In genomic region chr10:97886264-97886663, GRCh38 we compare ENCODE assay signal across 22 cellular contexts. TPM values are rescaled to one million over a fixed set of nuclear protein-coding genes. Genes with fewer than 3 reads are reported as not detected.
DNase-seq lines count a peak whose midpoint lies in the region; ATAC-seq and TF ChIP-seq lines count a peak whose summit lies in the region.
"Had no signal": no experiment of that assay in that cellular context is flagged by ENCODE, and none has a peak within 500 bp of the region (broad histone marks: within the 10 kb centered on the region; RNA-seq: fewer than 3 reads in every experiment).

No MANE protein-coding gene starts in this region.

- H3K36me3 ChIP-seq in NT2/D1 (ENCODE audit: insufficient read depth, insufficient read length, low read length) (no peaks in the 10 kb centered on the region), sigmoid colon (no peaks in the 10 kb centered on the region)

- TF ChIP-seq POLR2A in sigmoid colon (IDR thresholded peaks at IDR 0.05): no peak

- peak overlapping the region; percentile 66 for H3K27ac Mint-ChIP-seq in osteocyte (ENCODE audit: unreplicated experiment)
- H3K27ac Mint-ChIP-seq: CD4-positive, CD25-positive, alpha-beta regulatory T cell had no signal

- WGBS in sigmoid colon, 2 donors: 83 to 89% methylated on average over 5 of the region's 5 CpGs

- no peak for ATAC-seq in GM19463 (IDR thresholded peaks at IDR 0.05; ENCODE audit: unreplicated experiment)
- ATAC-seq: HepG2, Panc1 had no signal

- TF ChIP-seq EP300 in sigmoid colon (IDR thresholded peaks at IDR 0.05): no peak

- H3K4me1 ChIP-seq in NT2/D1 (ENCODE audit: insufficient read depth, insufficient read length): peaks cover 10% of the 10 kb centered on the region
- H3K4me1 ChIP-seq in sigmoid colon: peaks cover 0 to 11% (median 4%) of the 10 kb centered on the region in 4 donors

- no peak overlapping the region for H3K4me3 Mint-ChIP-seq in osteocyte (ENCODE audit: unreplicated experiment)
- H3K4me3 Mint-ChIP-seq: CD4-positive, CD25-positive, alpha-beta regulatory T cell had no signal

- H3K27ac ChIP-seq in sigmoid colon: no peak overlapping the region
- H3K27ac ChIP-seq: RWPE1 had no signal

- H3K27me3 ChIP-seq in NT2/D1 (ENCODE audit: insufficient read depth, insufficient read length) (no peaks in the 10 kb centered on the region), sigmoid colon (peaks cover 0 to 13% (median 0%) of the 10 kb centered on the region in 3 donors)

- H3K9me3 Mint-ChIP-seq in osteocyte (ENCODE audit: unreplicated experiment): no peaks in the 10 kb centered on the region
- H3K9me3 Mint-ChIP-seq: CD4-positive, CD25-positive, alpha-beta regulatory T cell had no signal

- H3K4me3 ChIP-seq in NT2/D1 (ENCODE audit: insufficient read length, low read depth): no peak overlapping the region
- no peak overlapping the region for H3K4me3 ChIP-seq in sigmoid colon

- intact Hi-C loops in sigmoid colon (cut with DNase I): no loop called here

- peak overlapping the region; percentile 16 for H3K9ac ChIP-seq in NT2/D1 (ENCODE audit: insufficient read length, low read depth)

- DNase-seq in NCI-H345 (lab: John Stamatoyannopoulos, UW) (peak; percentile 39), NCI-H345 treated with DMSO at 0.1 percent for 48 hours (lab: John Stamatoyannopoulos, UW; ENCODE audit: unreplicated experiment) (no peak), NT2/D1 (ENCODE audit: low read depth, low spot score) (no peak), osteocyte (ENCODE audit: extremely low spot score, unreplicated experiment) (no peak), glomerular visceral epithelial cell (ENCODE audit: extremely low spot score) (no peak), sigmoid colon (no peak)
- DNase-seq: 8988T; CD4-positive, CD25-positive, alpha-beta regulatory T cell; DMS153; DND-41; Karpas-422; NCI-H1092; NCI-H1417 treated with DMSO at 0.1 percent for 48 hours; NCI-H1694 treated with DMSO at 0.1 percent for 48 hours; NCI-H2081 treated with DMSO at 0.1 percent for 48 hours; NCI-H446 treated with DMSO at 0.1 percent for 48 hours; NCI-H69; SHP77 treated with DMSO at 0.1 percent for 48 hours had no signal

- H3K27me3 Mint-ChIP-seq in osteocyte (ENCODE audit: unreplicated experiment): no peaks in the 10 kb centered on the region

- H3K4me1 Mint-ChIP-seq in osteocyte (ENCODE audit: unreplicated experiment): peaks cover 57% of the 10 kb centered on the region
- H3K4me1 Mint-ChIP-seq: CD4-positive, CD25-positive, alpha-beta regulatory T cell had no signal

- no peak for TF ChIP-seq CTCF in osteocyte (IDR thresholded peaks at IDR 0.05)
- TF ChIP-seq CTCF in sigmoid colon (IDR thresholded peaks at IDR 0.05): no peak

- no peaks in the 10 kb centered on the region for H3K9me3 ChIP-seq in NT2/D1 (ENCODE audit: insufficient read depth, low read length)
- H3K9me3 ChIP-seq in sigmoid colon: no peaks in the 10 kb centered on the region

- no peaks in the 10 kb centered on the region for H3K36me3 Mint-ChIP-seq in osteocyte (ENCODE audit: unreplicated experiment)
- H3K36me3 Mint-ChIP-seq: CD4-positive, CD25-positive, alpha-beta regulatory T cell had no signal

RNA-seq across cellular contexts. Expression of gene GOLGA7B, which starts 36.6 kb away (rescaled TPM):
- 0.05 TPM in 1 of 2 replicates, not detected in the other for total RNA-seq in osteocyte
- total RNA-seq in sigmoid colon: under 1 TPM; 0.16 to 0.71 (median 0.41) TPM
- 1 to 10 TPM; 1.0 to 1.4 (median 1.2) TPM for polyA plus RNA-seq in sigmoid colon
- total RNA-seq: HepG2 had no signal
- polyA plus RNA-seq: HepG2 had no signal
